17 cellular contexts compared by ENCODE assay signal in the genomic region with DNA sequence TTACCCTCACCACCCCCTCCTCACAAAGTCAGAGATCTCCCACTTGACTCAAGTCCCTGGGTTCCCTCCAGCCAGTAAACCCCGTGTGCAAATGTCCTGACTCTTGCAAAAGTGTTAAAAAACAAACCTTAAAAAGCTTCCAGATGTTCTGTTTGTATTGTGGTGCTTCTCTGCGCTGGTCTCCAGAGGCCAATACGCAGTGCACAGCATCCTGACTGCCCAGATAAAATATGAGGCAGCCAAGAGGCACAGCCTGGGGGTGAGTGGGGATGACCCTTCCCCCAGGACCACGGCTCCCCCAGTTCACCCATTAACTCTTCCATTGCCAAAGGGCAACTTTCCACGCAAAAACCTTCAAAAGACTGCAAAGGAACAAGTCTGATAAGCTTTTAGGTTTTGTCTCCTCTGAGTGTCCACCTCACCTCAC.
DNase-seq lines count a peak whose midpoint lies in the region; ATAC-seq and TF ChIP-seq lines count a peak whose summit lies in the region.
"Had no signal": no experiment of that assay in that cellular context is flagged by ENCODE, and none has a peak within 500 bp of the region (broad histone marks: within the 10 kb centered on the region; RNA-seq: fewer than 3 reads in every experiment).

No MANE protein-coding gene starts in this region.

- H3K27me3 ChIP-seq in right atrium auricular region (no peaks in the 10 kb centered on the region), testis (no peaks in the 10 kb centered on the region)
- H3K27me3 ChIP-seq: BLaER1 treated with 17β-estradiol and CSF1 and Interleukin-3, amounts not matched to agents 10 nM and 100 nM had no signal

- 56 to 58% methylated on average over 5 of the region's 5 CpGs for WGBS in testis, 2 donors

- TF ChIP-seq CTCF in right atrium auricular region (IDR thresholded peaks at IDR 0.05) (no peak), testis (IDR thresholded peaks at IDR 0.05) (no peak), GM13976 (IDR thresholded peaks at IDR 0.05; ENCODE audit: borderline replicate concordance, control extremely low read depth, extremely low read depth, insufficient read depth, missing control alignments) (no peak)

- in situ Hi-C loops in GM13976 (cut with MboI; ENCODE audit: low sequenced_read_pairs, unreplicated experiment): no loop called here

- ATAC-seq in Right ventricle myocardium superior (ENCODE audit: poor library complexity): peak; percentile 70
- ATAC-seq in left ventricle myocardium superior: peak; percentile 77
- no peak for ATAC-seq in HG03460 (IDR thresholded peaks at IDR 0.05; ENCODE audit: unreplicated experiment)
- ATAC-seq: SK-N-SH treated with all-trans-retinoic acid at 6 μM for 48 hours had no signal

- DNase-seq in Right ventricle myocardium superior (no peak), right atrium auricular region (ENCODE audit: low spot score) (no peak), fibroblast of gingiva (ENCODE audit: low read depth) (peak; percentile 62), left ventricle myocardium superior (peak; percentile 39), testis (peak; percentile 19), LoVo (ENCODE audit: low spot score) (no peak), GM13976 (ENCODE audit: low spot score) (no peak)
- DNase-seq: 8988T; NCI-H187 treated with DMSO at 0.1 percent for 48 hours; NCI-H345; NK-92 treated with Interleukin-12 subunit alpha and Interleukin-12 subunit beta, amount 100 ng/mL, for 24 hours; SHP77 treated with DMSO at 0.1 percent for 48 hours had no signal

- H3K36me3 ChIP-seq in right atrium auricular region: no peaks in the 10 kb centered on the region
- no peaks in the 10 kb centered on the region for H3K36me3 ChIP-seq in testis (ENCODE audit: low read depth, missing control alignments)
- H3K36me3 ChIP-seq: HAP-1 had no signal

- H3K9me3 ChIP-seq in right atrium auricular region: peaks cover 2 to 12% of the 10 kb centered on the region in 2 donors
- no peaks in the 10 kb centered on the region for H3K9me3 ChIP-seq in testis
- H3K9me3 ChIP-seq: HAP-1 had no signal

- peaks cover 0 to 4% of the 10 kb centered on the region in 2 donors for H3K4me1 ChIP-seq in right atrium auricular region
- peaks cover 3% of the 10 kb centered on the region for H3K4me1 ChIP-seq in testis
- H3K4me1 ChIP-seq: HAP-1 had no signal

- no peak overlapping the region for H3K4me3 ChIP-seq in right atrium auricular region
- H3K4me3 ChIP-seq in testis: no peak overlapping the region
- H3K4me3 ChIP-seq: BLaER1 treated with 17β-estradiol and CSF1 and Interleukin-3, amounts not matched to agents 10 nM and 100 nM; HAP-1 had no signal

- intact Hi-C loops in Right ventricle myocardium superior (cut with DNase I): loop anchor here (10.0 kb wide), 1 partner anchor 58 kb away; no protein-coding TSS in a partner anchor
- intact Hi-C loops in left ventricle myocardium superior (cut with micrococcal nuclease): no loop called here
- intact Hi-C loops in testis (cut with DNase I; ENCODE audit: low total_unique reads): no loop called here

- H3K27ac ChIP-seq in right atrium auricular region: no peak overlapping the region
- H3K27ac ChIP-seq in testis: no peak overlapping the region
- H3K27ac ChIP-seq: BLaER1 treated with 17β-estradiol and CSF1 and Interleukin-3, amounts not matched to agents 10 nM and 100 nM; HL-60 had no signal

- TF ChIP-seq POLR2A in testis (IDR thresholded peaks at IDR 0.05): no peak

Comparison
In these comparisons a context has a peak if more than half of its experiments do, and no peak if none do; other contexts are left out.
1. DNase-seq: peak in fibroblast of gingiva (single experiment), left ventricle myocardium superior (single experiment) and testis (single experiment); none in Right ventricle myocardium superior (single experiment), right atrium auricular region (single experiment), LoVo (single experiment) and GM13976 (single experiment).